In the genomic region with DNA sequence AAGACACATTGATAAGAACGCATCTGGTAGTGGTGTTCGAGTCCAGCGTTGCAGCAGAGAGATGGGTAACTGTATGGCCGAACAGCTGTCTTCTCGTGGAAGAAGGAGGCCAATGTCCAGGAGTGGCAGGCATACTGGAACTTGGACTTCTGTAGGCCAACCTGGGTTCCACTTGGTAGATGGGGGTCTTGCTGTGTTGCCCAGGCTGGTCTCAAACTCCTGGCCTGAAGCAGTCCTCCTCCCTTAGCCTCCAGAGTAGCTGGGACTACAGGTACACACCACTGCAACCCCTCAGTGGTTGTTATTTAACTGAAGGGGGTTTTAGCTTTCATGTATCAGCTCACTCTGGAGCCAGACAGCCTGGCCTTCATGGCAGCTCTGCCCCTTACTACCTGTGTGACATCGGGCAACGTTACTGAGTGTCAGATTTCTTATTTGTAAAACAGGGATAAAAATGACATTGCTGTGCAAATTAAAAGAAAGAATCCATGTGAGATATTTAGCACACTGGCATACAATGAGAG, we compare ENCODE assay signal across 25 cellular contexts.
"Had no signal": no experiment of that assay in that cellular context is flagged by ENCODE, and none has a peak within 500 bp of the region (broad histone marks: within the 10 kb centered on the region; RNA-seq: fewer than 3 reads in every experiment).

No MANE protein-coding gene starts in this region.

- H3K9me3 ChIP-seq: left lung, lower lobe of right lung, ovary, right atrium auricular region, right lobe of liver, tibial nerve, upper lobe of left lung, vagina had no signal

- DNase-seq: hippocampal formation; kidney; left colon; left lung; lower lobe of right lung; mammary epithelial cell; mesenchymal stem cell; naive thymus-derived CD8-positive, alpha-beta T cell; nephron progenitor cell; ovary; right lobe of liver; stimulated activated CD4-positive, alpha-beta T cell treated with anti-CD3 and anti-CD28 coated beads, Interleukin-1b, Interleukin-23, amount 100 ng/mL, for 48 hours; stimulated activated CD4-positive, alpha-beta T cell treated with anti-CD3 and anti-CD28 coated beads, Interleukin-2, amount 100 ng/mL, for 48 hours; stimulated activated CD4-positive, alpha-beta T cell treated with anti-CD3 and anti-CD28 coated beads, Interleukin-4, amount 100 ng/mL, for 4 hours; stimulated activated CD8-positive, alpha-beta memory T cell treated with anti-CD3 and anti-CD28 coated beads, Interleukin-4, amount 100 ng/mL, for 48 hours; stimulated activated naive CD4-positive, alpha-beta T cell treated with Interleukin-2 at 50 U/mL for 16 hours; stimulated activated naive CD8-positive, alpha-beta T cell treated with anti-CD3 and anti-CD28 coated beads, Interleukin-15, amount 100 ng/mL, for 72 hours; substantia nigra; upper lobe of left lung had no signal

- ATAC-seq: left colon; left lung; lower lobe of right lung; naive thymus-derived CD8-positive, alpha-beta T cell; right lobe of liver; stimulated activated memory B cell treated with anti-CD40 and anti-IgM and Interleukin-4, amounts not matched to agents 10 μg/mL and 1 μg/mL and 100 μg/mL, for 72 hours; stimulated activated naive CD8-positive, alpha-beta T cell treated with anti-CD3 and anti-CD28 coated beads, Interleukin-15, amount 100 ng/mL, for 72 hours had no signal

- H3K4me3 ChIP-seq: left lung, lower lobe of right lung, ovary, right atrium auricular region, right lobe of liver, smooth muscle cell, tibial nerve, upper lobe of left lung, vagina had no signal

- H3K27ac ChIP-seq: left lung, lower lobe of right lung, ovary, right atrium auricular region, right lobe of liver, tibial nerve, upper lobe of left lung, vagina had no signal

- H3K27ac Mint-ChIP-seq: naive thymus-derived CD8-positive, alpha-beta T cell; nephron progenitor cell; progenitor cell of endocrine pancreas; stimulated activated memory B cell treated with anti-CD40 and anti-IgM and Interleukin-4, amounts not matched to agents 10 μg/mL and 1 μg/mL and 100 μg/mL, for 72 hours had no signal

- H3K27me3 Mint-ChIP-seq: stimulated activated naive CD8-positive, alpha-beta T cell treated with anti-CD3 and anti-CD28 coated beads, Interleukin-15, amount 100 ng/mL, for 72 hours had no signal

- H3K27me3 ChIP-seq: ovary, right atrium auricular region, right lobe of liver, tibial nerve, upper lobe of left lung, vagina had no signal

- H3K36me3 ChIP-seq: left lung, lower lobe of right lung, ovary, right lobe of liver, tibial nerve, upper lobe of left lung, vagina had no signal

- H3K4me3 Mint-ChIP-seq: stimulated activated memory B cell treated with anti-CD40 and anti-IgM and Interleukin-4, amounts not matched to agents 10 μg/mL and 1 μg/mL and 100 μg/mL, for 72 hours; stimulated activated naive CD8-positive, alpha-beta T cell treated with anti-CD3 and anti-CD28 coated beads, Interleukin-15, amount 100 ng/mL, for 72 hours had no signal
